In genomic region chr19:8158411-8159074, GRCh38 we compare ENCODE assay signal across 9 cellular contexts. TPM values are rescaled to one million over a fixed set of nuclear protein-coding genes. Genes with fewer than 3 reads are reported as not detected.
DNase-seq lines count a peak whose midpoint lies in the region; ATAC-seq and TF ChIP-seq lines count a peak whose summit lies in the region.
"Had no signal": no experiment of that assay in that cellular context is flagged by ENCODE, and none has a peak within 500 bp of the region (broad histone marks: within the 10 kb centered on the region; RNA-seq: fewer than 3 reads in every experiment).

No MANE protein-coding gene starts in this region.

- H3K4me3 ChIP-seq in fibroblast of lung (replicated peaks in 1 of 4; ENCODE audit: control extremely low read depth in 1 of 4, insufficient read depth in 1 of 4, low read depth in 3 of 4, low read length in 4 of 4), result no peak overlapping the region
- no peak overlapping the region for H3K4me3 ChIP-seq in vagina
- H3K4me3 ChIP-seq: SJSA1 had no signal

- H3K4me1 ChIP-seq in fibroblast of lung (ENCODE audit: control insufficient read depth, extremely low read depth, insufficient read depth, low read length) (no peaks in the 10 kb centered on the region), vagina (peaks cover 14% of the 10 kb centered on the region)
- H3K4me1 ChIP-seq: SJSA1 had no signal

- DNase-seq in COR-L47 (lab: John Stamatoyannopoulos, UW), result peak; percentile 75
- peak; percentile 22 for DNase-seq in HS-5 (ENCODE audit: low read depth)
- DNase-seq in NCI-H82 (lab: John Stamatoyannopoulos, UW), result peak; percentile 94
- peak; percentile 4 for DNase-seq in activated T-cell treated with anti-CD3 and anti-CD28 coated beads for 1 hour (ENCODE audit: low read depth)
- peak; percentile 67 to 88 for DNase-seq in fibroblast of lung (ENCODE audit: low read depth in 2 of 2)
- peak; percentile 84 for DNase-seq in natural killer cell treated with Interleukin-12 subunit alpha and Interleukin-12 subunit beta and Interleukin-15 and Interleukin-18, amount 100 ng/mL, for 72 hours (ENCODE audit: low spot score)
- DNase-seq in vagina (ENCODE audit: extremely low spot score in 2 of 2), result no peak
- DNase-seq in HuH-7 (ENCODE audit: low spot score), result no peak

- H3K36me3 Mint-ChIP-seq in natural killer cell treated with Interleukin-12 subunit alpha and Interleukin-12 subunit beta and Interleukin-15 and Interleukin-18, amount 100 ng/mL, for 72 hours, result no peaks in the 10 kb centered on the region

- H3K4me2 ChIP-seq in fibroblast of lung (ENCODE audit: extremely low read depth, insufficient read depth, low read length), result no peak overlapping the region

- no peaks in the 10 kb centered on the region for H3K9me3 Mint-ChIP-seq in natural killer cell treated with Interleukin-12 subunit alpha and Interleukin-12 subunit beta and Interleukin-15 and Interleukin-18, amount 100 ng/mL, for 72 hours

- TF ChIP-seq CTCF in fibroblast of lung (conservative IDR thresholded peaks at IDR 0.05 in 1 of 2, IDR thresholded peaks at IDR 0.05 in 1 of 2; ENCODE audit: low read depth in 1 of 2, low read length in 2 of 2) (peak; percentile 63 to 70), vagina (IDR thresholded peaks at IDR 0.05) (peak in 2 of 3 experiments; percentile 37 to 67)

- peaks cover under 1 to 16% of the 10 kb centered on the region in 2 donors for H3K27me3 Mint-ChIP-seq in natural killer cell treated with Interleukin-12 subunit alpha and Interleukin-12 subunit beta and Interleukin-15 and Interleukin-18, amount 100 ng/mL, for 72 hours

- peaks cover 0 to 10% of the 10 kb centered on the region in 2 donors for H3K4me1 Mint-ChIP-seq in natural killer cell treated with Interleukin-12 subunit alpha and Interleukin-12 subunit beta and Interleukin-15 and Interleukin-18, amount 100 ng/mL, for 72 hours (ENCODE audit: low read depth in 2 of 2)

- no peaks in the 10 kb centered on the region for H3K79me2 ChIP-seq in fibroblast of lung (ENCODE audit: control insufficient read depth, insufficient read depth, low read length)

- no peaks in the 10 kb centered on the region for H3K36me3 ChIP-seq in fibroblast of lung (ENCODE audit: control insufficient read depth, insufficient read depth, low read length)
- no peaks in the 10 kb centered on the region for H3K36me3 ChIP-seq in vagina
- H3K36me3 ChIP-seq: SJSA1 had no signal

- H3K27ac ChIP-seq in fibroblast of lung (ENCODE audit: insufficient read depth, low read length) (no peak overlapping the region), vagina (no peak overlapping the region)
- H3K27ac ChIP-seq: SJSA1 had no signal

- H3K4me3 Mint-ChIP-seq in natural killer cell treated with Interleukin-12 subunit alpha and Interleukin-12 subunit beta and Interleukin-15 and Interleukin-18, amount 100 ng/mL, for 72 hours, result no peak overlapping the region

- H2AFZ ChIP-seq in fibroblast of lung (ENCODE audit: low read length), result no peak overlapping the region

- intact Hi-C loops in vagina (cut with DNase I), result loop anchor here (5.0 kb wide), 1 partner anchor 94 kb away; no protein-coding TSS in a partner anchor

- H3K27me3 ChIP-seq in fibroblast of lung (ENCODE audit: control insufficient read depth, insufficient read depth, low read length), result no peaks in the 10 kb centered on the region
- no peaks in the 10 kb centered on the region for H3K27me3 ChIP-seq in vagina

- ATAC-seq in natural killer cell treated with Interleukin-12 subunit alpha and Interleukin-12 subunit beta and Interleukin-15 and Interleukin-18, amount 100 ng/mL, for 72 hours, result peak; percentile 72 to 79

- TF ChIP-seq POLR2A in vagina (IDR thresholded peaks at IDR 0.05), result no peak

- no peaks in the 10 kb centered on the region for H3K9me3 ChIP-seq in fibroblast of lung (ENCODE audit: control insufficient read depth, insufficient read depth, low read depth, low read length)
- H3K9me3 ChIP-seq in vagina, result no peaks in the 10 kb centered on the region
- H3K9me3 ChIP-seq: SJSA1 had no signal

- no peak overlapping the region for H3K27ac Mint-ChIP-seq in natural killer cell treated with Interleukin-12 subunit alpha and Interleukin-12 subunit beta and Interleukin-15 and Interleukin-18, amount 100 ng/mL, for 72 hours

- no peak overlapping the region for H3K9ac ChIP-seq in fibroblast of lung (ENCODE audit: insufficient read depth, low read length)

- no peaks in the 10 kb centered on the region for H4K20me1 ChIP-seq in fibroblast of lung (ENCODE audit: control insufficient read depth, extremely low read depth, insufficient read depth, low read length)

RNA-seq across cellular contexts. Expression of gene FBN3, which starts 9.2 kb away (rescaled TPM):
- total RNA-seq in fibroblast of lung (under 0.01 TPM in 1 of 2 replicates, not detected in the other), vagina (not detected)
- polyA plus RNA-seq in fibroblast of lung, result not detected in 2 replicates
- not detected in 2 replicates for polyA plus RNA-seq in fibroblast of lung (2012)
- polyA minus RNA-seq in fibroblast of lung (ENCODE audit: low replicate concordance), result not detected in 2 replicates
- total RNA-seq in natural killer cell treated with Interleukin-12 subunit alpha and Interleukin-12 subunit beta and Interleukin-15 and Interleukin-18, amount 100 ng/mL, for 72 hours, result not detected
- total RNA-seq: SJSA1 had no signal

RNA-seq across cellular contexts. Expression of gene CERS4, which starts 50.6 kb away (rescaled TPM):
- total RNA-seq in fibroblast of lung (17.0 and 27.0 TPM in 2 replicates), vagina (81.5 TPM)
- 0.74 and 1.5 TPM in 2 replicates for polyA plus RNA-seq in fibroblast of lung
- 0.51 and 0.63 TPM in 2 replicates for polyA plus RNA-seq in fibroblast of lung (2012)
- polyA minus RNA-seq in fibroblast of lung (ENCODE audit: low replicate concordance), result 5.1 and 5.3 TPM in 2 replicates
- total RNA-seq in natural killer cell treated with Interleukin-12 subunit alpha and Interleukin-12 subunit beta and Interleukin-15 and Interleukin-18, amount 100 ng/mL, for 72 hours, result 10 to 100 TPM; 36.8 to 55.8 TPM
- total RNA-seq: SJSA1 had no signal

Comparison
In these comparisons a context has a peak if more than half of its experiments do, and no peak if none do; other contexts are left out.
1. DNase-seq: peak in COR-L47 (single experiment), HS-5 (single experiment), NCI-H82 (single experiment), activated T-cell treated with anti-CD3 and anti-CD28 coated beads for 1 hour (single experiment), fibroblast of lung (2 of 2) and natural killer cell treated with Interleukin-12 subunit alpha and Interleukin-12 subunit beta and Interleukin-15 and Interleukin-18, amount 100 ng/mL, for 72 hours (single experiment); none in vagina (0 of 2) and HuH-7 (single experiment).